ENCODE assay signal across 8 cellular contexts in genomic region chr13:105663182-105663581, GRCh38.
"Had no signal": no experiment of that assay in that cellular context is flagged by ENCODE, and none has a peak within 500 bp of the region (broad histone marks: within the 10 kb centered on the region; RNA-seq: fewer than 3 reads in every experiment).

No MANE protein-coding gene starts in this region.

- DNase-seq: IMR-90, KBM-7, KG1 had no signal

- ATAC-seq: HepG2, K562 had no signal

- H3K4me3 Mint-ChIP-seq: IgD-negative memory B cell had no signal

- H3K27ac Mint-ChIP-seq: IgD-negative memory B cell had no signal

- H3K4me1 Mint-ChIP-seq: IgD-negative memory B cell had no signal

- H3K27ac ChIP-seq: HL-60 had no signal

- H3K27me3 Mint-ChIP-seq: IgD-negative memory B cell had no signal

- FAIRE-seq: HepG2, HTR-8/SVneo, K562 had no signal

- H3K4me3 ChIP-seq: K562 had no signal
